ENCODE assay signal across 12 cellular contexts in genomic region chr2:126963390-126963789, GRCh38.
"Had no signal": no experiment of that assay in that cellular context is flagged by ENCODE, and none has a peak within 500 bp of the region (broad histone marks: within the 10 kb centered on the region; RNA-seq: fewer than 3 reads in every experiment).

No MANE protein-coding gene starts in this region.

- ATAC-seq: activated CD8-positive, alpha-beta T cell treated with anti-CD3 and anti-CD28 coated beads, Interleukin-2, amount 10 ng/mL, durations not matched to agents 7 days and 5 days; lower lobe of right lung; stimulated activated naive B cell treated with anti-CD40 and anti-IgM and Interleukin-4, amounts not matched to agents 10 μg/mL and 1 μg/mL and 100 μg/mL, for 72 hours; upper lobe of right lung had no signal

- H3K36me3 ChIP-seq: brain microvascular endothelial cell, lower lobe of right lung, upper lobe of right lung had no signal

- H3K4me3 ChIP-seq: lower lobe of right lung, upper lobe of right lung had no signal

- H3K27ac ChIP-seq: brain microvascular endothelial cell, lower lobe of right lung, upper lobe of right lung had no signal

- DNase-seq: activated CD4-positive, alpha-beta T cell treated with anti-CD3 and anti-CD28 coated beads, Interleukin-2, amount 10 ng/mL, durations not matched to agents 24 days and 14 days; activated CD8-positive, alpha-beta T cell treated with anti-CD3 and anti-CD28 coated beads, Interleukin-2, amount 10 ng/mL, durations not matched to agents 7 days and 5 days; activated effector memory CD4-positive, alpha-beta T cell treated with Interleukin-2 at 50 U/mL for 16 hours; activated naive CD4-positive, alpha-beta T cell treated with anti-CD3 and anti-CD28 coated beads, Interleukin-2, amount 50 U/mL, for 16 hours; activated T-cell treated with anti-CD3 and anti-CD28 coated beads, Interleukin-2, amount 50 U/mL, for 24 hours; aorta; brain microvascular endothelial cell; central memory CD4-positive, alpha-beta T cell; lower lobe of right lung; stimulated activated naive B cell treated with anti-CD40 and anti-IgM and Interleukin-4, amounts not matched to agents 10 μg/mL and 1 μg/mL and 100 μg/mL, for 72 hours; T-helper 9 cell; upper lobe of right lung had no signal

- H3K27me3 ChIP-seq: brain microvascular endothelial cell had no signal

- H3K9me3 ChIP-seq: lower lobe of right lung, upper lobe of right lung had no signal

- H3K4me1 ChIP-seq: lower lobe of right lung, upper lobe of right lung had no signal
